23 cellular contexts compared by ENCODE assay signal in genomic region chr9:91039835-91040140, GRCh38.
DNase-seq lines count a peak whose midpoint lies in the region; ATAC-seq and TF ChIP-seq lines count a peak whose summit lies in the region.
"Had no signal": no experiment of that assay in that cellular context is flagged by ENCODE, and none has a peak within 500 bp of the region (broad histone marks: within the 10 kb centered on the region; RNA-seq: fewer than 3 reads in every experiment).

No MANE protein-coding gene starts in this region.

- H2BK15ac ChIP-seq in neuronal stem cell (ENCODE audit: low read length) = no peak overlapping the region

- H2BK5ac ChIP-seq in neuronal stem cell (ENCODE audit: low read length) = no peak overlapping the region

- peak overlapping the region; percentile 36 for H3K27ac Mint-ChIP-seq in stimulated activated naive CD8-positive, alpha-beta T cell treated with anti-CD3 and anti-CD28 coated beads, Interleukin-15, Interleukin-2, amounts not matched to agents 100 ng/mL and 50 ng/mL, for 24 hours

- peaks cover 9 to 14% of the 10 kb centered on the region in 2 donors for H3K4me1 ChIP-seq in neuronal stem cell (ENCODE audit: control insufficient read depth in 2 of 2, insufficient read depth in 1 of 2, low read depth in 1 of 2, low read length in 2 of 2)

- H3K14ac ChIP-seq in neuronal stem cell (ENCODE audit: low read length) = peak overlapping the region; percentile 64

- no peak overlapping the region for H3K9ac ChIP-seq in neuronal stem cell (ENCODE audit: low read depth, low read length, poor library complexity)

- no peak for TF ChIP-seq CTCF in coronary artery (IDR thresholded peaks at IDR 0.05)

- H3K9me3 ChIP-seq in neuronal stem cell (replicated peaks in 1 of 2; ENCODE audit: control insufficient read depth in 2 of 2, insufficient read depth in 1 of 2, low read depth in 1 of 2, low read length in 2 of 2) = peaks cover 0 to 2% of the 10 kb centered on the region in 2 donors

- ATAC-seq in stimulated activated naive CD8-positive, alpha-beta T cell treated with anti-CD3 and anti-CD28 coated beads, Interleukin-15, Interleukin-2, amounts not matched to agents 100 U/mL and 50 U/mL, for 24 hours = no peak
- ATAC-seq in HG02759 (IDR thresholded peaks at IDR 0.05; ENCODE audit: unreplicated experiment) = no peak
- ATAC-seq in HG03196 (IDR thresholded peaks at IDR 0.05; ENCODE audit: unreplicated experiment) = no peak
- ATAC-seq: PC-3 had no signal

- no peak overlapping the region for H3K4me3 Mint-ChIP-seq in stimulated activated naive CD8-positive, alpha-beta T cell treated with anti-CD3 and anti-CD28 coated beads, Interleukin-15, Interleukin-2, amounts not matched to agents 100 ng/mL and 50 ng/mL, for 24 hours
- H3K4me3 Mint-ChIP-seq: CD14-positive monocyte, HFFc6, IgD-negative memory B cell had no signal

- no peak overlapping the region for H3K4ac ChIP-seq in neuronal stem cell (ENCODE audit: low read length)

- peaks cover 69% of the 10 kb centered on the region for H3K4me1 Mint-ChIP-seq in stimulated activated naive CD8-positive, alpha-beta T cell treated with anti-CD3 and anti-CD28 coated beads, Interleukin-15, Interleukin-2, amounts not matched to agents 100 ng/mL and 50 ng/mL, for 24 hours (ENCODE audit: low read depth)

- H2BK12ac ChIP-seq in neuronal stem cell (ENCODE audit: low read length) = no peak overlapping the region

- peaks cover 2% of the 10 kb centered on the region for H3K79me1 ChIP-seq in neuronal stem cell (ENCODE audit: low read depth, low read length)

- DNase-seq in stimulated activated naive CD8-positive, alpha-beta T cell treated with anti-CD3 and anti-CD28 coated beads, Interleukin-15, Interleukin-2, amounts not matched to agents 100 U/mL and 50 U/mL, for 24 hours = no peak
- DNase-seq in coronary artery (ENCODE audit: low spot score) = peak; percentile 50
- DNase-seq in neuronal stem cell (ENCODE audit: low spot score) = no peak
- no peak for DNase-seq in foreskin melanocyte
- DNase-seq: ACHN, H7, HFFc6, Kasumi-1, MM.1S, NCI-H1092 treated with DMSO at 0.1 percent for 48 hours, NCI-H146, NCI-H2029 treated with DMSO at 0.1 percent for 48 hours, NCI-H2171, NCI-H526, PC-3, RPMI8226, SHP77 treated with DMSO at 0.1 percent for 48 hours had no signal

- H3K4me2 ChIP-seq in neuronal stem cell (ENCODE audit: insufficient read depth, low read length, poor library complexity, severe bottlenecking) = no peak overlapping the region

- peaks cover 8% of the 10 kb centered on the region for H3K27me3 Mint-ChIP-seq in stimulated activated naive CD8-positive, alpha-beta T cell treated with anti-CD3 and anti-CD28 coated beads, Interleukin-15, Interleukin-2, amounts not matched to agents 100 ng/mL and 50 ng/mL, for 24 hours

- H3K4me3 ChIP-seq in coronary artery (no peak overlapping the region), neuronal stem cell (ENCODE audit: low read length in 2 of 2) (no peak overlapping the region)

- no peak overlapping the region for H2BK120ac ChIP-seq in neuronal stem cell (ENCODE audit: low read depth, low read length)

- H3K36me3 ChIP-seq in neuronal stem cell (replicated peaks in 1 of 2; ENCODE audit: control insufficient read depth in 2 of 2, insufficient read depth in 2 of 2, low read length in 2 of 2) = no peaks in the 10 kb centered on the region

- H3K27ac ChIP-seq in coronary artery = no peak overlapping the region
- H3K27ac ChIP-seq in neuronal stem cell (replicated peaks; ENCODE audit: low read length) = no peak overlapping the region
- H3K27ac ChIP-seq: HL-60 had no signal

- no peaks in the 10 kb centered on the region for H3K27me3 ChIP-seq in neuronal stem cell (ENCODE audit: control insufficient read depth in 3 of 3, insufficient read depth in 3 of 3, low read depth in 1 of 3, low read length in 3 of 3)

- H4K8ac ChIP-seq in neuronal stem cell (ENCODE audit: low read depth, low read length) = no peak overlapping the region

- H3K36me3 Mint-ChIP-seq in stimulated activated naive CD8-positive, alpha-beta T cell treated with anti-CD3 and anti-CD28 coated beads, Interleukin-15, Interleukin-2, amounts not matched to agents 100 ng/mL and 50 ng/mL, for 24 hours (ENCODE audit: low read depth) = no peaks in the 10 kb centered on the region
- H3K36me3 Mint-ChIP-seq: CD14-positive monocyte, IgD-negative memory B cell had no signal

- no peak overlapping the region for H2AFZ ChIP-seq in neuronal stem cell (ENCODE audit: low read length)

- no CpG with 5 or more reads among the region's 8 CpGs for WGBS in neuronal stem cell (ENCODE audit: extremely low coverage in 2 of 2, insufficient read length in 2 of 2, insufficient replicate concordance in 1 of 2), 2 donors

- H3K23ac ChIP-seq in neuronal stem cell (ENCODE audit: low read depth, low read length, poor library complexity) = no peak overlapping the region

- H2AK5ac ChIP-seq in neuronal stem cell (ENCODE audit: low read depth, low read length) = peak overlapping the region; percentile 46

- H4K91ac ChIP-seq in neuronal stem cell (ENCODE audit: low read depth, low read length, poor library complexity) = no peak overlapping the region

- no peaks in the 10 kb centered on the region for H3K9me3 Mint-ChIP-seq in stimulated activated naive CD8-positive, alpha-beta T cell treated with anti-CD3 and anti-CD28 coated beads, Interleukin-15, Interleukin-2, amounts not matched to agents 100 ng/mL and 50 ng/mL, for 24 hours
- H3K9me3 Mint-ChIP-seq: HFFc6 had no signal

- H3K18ac ChIP-seq in neuronal stem cell (ENCODE audit: low read length) = peak overlapping the region; percentile 41
